Comparison of ENCODE assay signal across 16 cellular contexts in genomic region chr16:17147942-17148341, GRCh38.
"Had no signal": no experiment of that assay in that cellular context is flagged by ENCODE, and none has a peak within 500 bp of the region (broad histone marks: within the 10 kb centered on the region; RNA-seq: fewer than 3 reads in every experiment).

No MANE protein-coding gene starts in this region.

- H3K27ac ChIP-seq: SJSA1, SK-N-MC had no signal

- H3K36me3 ChIP-seq: SJSA1 had no signal

- H3K27me3 ChIP-seq: SJSA1 had no signal

- DNase-seq: KBM-7, MV-4-11, NCI-H1048, NCI-H1105, NCI-H1436 treated with DMSO at 0.1 percent for 48 hours, NCI-H1694, NCI-H187 treated with DMSO at 0.1 percent for 48 hours, NCI-H2029 treated with DMSO at 0.1 percent for 48 hours, NCI-H2171, NCI-H226, NCI-H526, Right ventricle myocardium superior, RPMI8226, SIG-M5 had no signal

- H3K4me3 ChIP-seq: SJSA1, SK-N-MC had no signal

- H3K9me3 ChIP-seq: SJSA1 had no signal
